Comparison of ENCODE assay signal across 9 cellular contexts in genomic region chr7:150329331-150330106, GRCh38. TPM values are rescaled to one million over a fixed set of nuclear protein-coding genes. Genes with fewer than 3 reads are reported as not detected.
DNase-seq lines count a peak whose midpoint lies in the region; ATAC-seq lines count a peak whose summit lies in the region.
"Had no signal": no experiment of that assay in that cellular context is flagged by ENCODE, and none has a peak within 500 bp of the region (broad histone marks: within the 10 kb centered on the region; RNA-seq: fewer than 3 reads in every experiment).

No MANE protein-coding gene starts in this region.

- H3K9ac ChIP-seq in HUES48 (ENCODE audit: low read depth, low read length): no peak overlapping the region

- H3K27ac ChIP-seq in HUES48 (ENCODE audit: low read depth, low read length): peak overlapping the region; percentile 91
- H3K27ac ChIP-seq: VCaP had no signal

- H3K4me3 ChIP-seq in HUES48 (ENCODE audit: low read depth, low read length): no peak overlapping the region

- ATAC-seq in sciatic nerve: no peak
- ATAC-seq: stimulated activated naive B cell treated with anti-CD40 and anti-IgM and Interleukin-4, amounts not matched to agents 10 μg/mL and 1 μg/mL and 100 μg/mL, for 72 hours had no signal

- H3K4me1 ChIP-seq in HUES48 (ENCODE audit: control insufficient read depth, insufficient read depth, low read length): peaks cover 30% of the 10 kb centered on the region

- peaks cover 72% of the 10 kb centered on the region for H3K36me3 ChIP-seq in HUES48 (ENCODE audit: control insufficient read depth, insufficient read depth, low read length)

- DNase-seq in kidney tubule cell (ENCODE audit: low spot score): peak; percentile 61
- DNase-seq in sciatic nerve (ENCODE audit: low spot score): no peak
- no peak for DNase-seq in NCI-H748 treated with DMSO at 0.1 percent for 48 hours (lab: John Stamatoyannopoulos, UW)
- DNase-seq: NCI-H526 treated with DMSO at 0.1 percent for 48 hours; SHP77 treated with DMSO at 0.1 percent for 48 hours; stimulated activated naive B cell treated with anti-CD40 and anti-IgM and Interleukin-4, amounts not matched to agents 10 μg/mL and 1 μg/mL and 100 μg/mL, for 72 hours had no signal

- H3K9me3 ChIP-seq in HUES48 (ENCODE audit: control insufficient read depth, insufficient read depth, low read length): no peaks in the 10 kb centered on the region

- no peaks in the 10 kb centered on the region for H3K27me3 ChIP-seq in HUES48 (ENCODE audit: control insufficient read depth, insufficient read depth, low read length)

- intact Hi-C loops in sciatic nerve (cut with DNase I): no loop called here

RNA-seq across cellular contexts. Expression of gene ACTR3C, which starts 6.2 kb away (rescaled TPM):
- 3.3 TPM for total RNA-seq in sciatic nerve
- total RNA-seq: endothelial cell of umbilical vein had no signal

RNA-seq across cellular contexts. Expression of gene LRRC61, which starts 6.4 kb away (rescaled TPM):
- 5.8 TPM for total RNA-seq in sciatic nerve
- total RNA-seq: endothelial cell of umbilical vein had no signal

RNA-seq across cellular contexts. Expression of gene RARRES2, which starts 11.9 kb away (rescaled TPM):
- total RNA-seq in sciatic nerve: 261 TPM
- total RNA-seq: endothelial cell of umbilical vein had no signal

RNA-seq across cellular contexts. Expression of gene REPIN1, which starts 39.1 kb away (rescaled TPM):
- total RNA-seq in sciatic nerve: 54.0 TPM

RNA-seq across cellular contexts. Expression of gene ZNF775, which starts 49.6 kb away (rescaled TPM):
- 11.1 TPM for total RNA-seq in sciatic nerve
